ENCODE assay signal across 18 cellular contexts in genomic region chr2:180000434-180000833, GRCh38. TPM values are rescaled to one million over a fixed set of nuclear protein-coding genes. Genes with fewer than 3 reads are reported as not detected.
DNase-seq lines count a peak whose midpoint lies in the region; ATAC-seq, FAIRE-seq and TF ChIP-seq lines count a peak whose summit lies in the region.
"Had no signal": no experiment of that assay in that cellular context is flagged by ENCODE, and none has a peak within 500 bp of the region (broad histone marks: within the 10 kb centered on the region; RNA-seq: fewer than 3 reads in every experiment).

No MANE protein-coding gene starts in this region.

- H3K36me3 Mint-ChIP-seq in activated T-cell treated with anti-CD3 and anti-CD28 coated beads, Interleukin-2, amount 50 U/mL, for 72 hours (ENCODE audit: insufficient read depth in 2 of 2), result peaks cover 2 to 9% of the 10 kb centered on the region in 2 donors
- peaks cover 71% of the 10 kb centered on the region for H3K36me3 Mint-ChIP-seq in activated T-cell treated with anti-CD3 and anti-CD28 coated beads, Interleukin-2, amount 50 U/mL, for 24 hours (ENCODE audit: low read depth)
- H3K36me3 Mint-ChIP-seq: brain had no signal

- no peaks in the 10 kb centered on the region for H3K27me3 ChIP-seq in bronchial epithelial cell (ENCODE audit: control insufficient read depth, insufficient read depth, low read length)
- H3K27me3 ChIP-seq: heart right ventricle, suprapubic skin had no signal

- H3K9me3 Mint-ChIP-seq in activated T-cell treated with anti-CD3 and anti-CD28 coated beads, Interleukin-2, amount 50 U/mL, for 72 hours, result no peaks in the 10 kb centered on the region
- no peaks in the 10 kb centered on the region for H3K9me3 Mint-ChIP-seq in activated T-cell treated with anti-CD3 and anti-CD28 coated beads, Interleukin-2, amount 50 U/mL, for 24 hours
- H3K9me3 Mint-ChIP-seq in stimulated activated naive CD8-positive, alpha-beta T cell treated with anti-CD3 and anti-CD28 coated beads, Interleukin-15, amount 100 ng/mL, for 72 hours, result no peaks in the 10 kb centered on the region
- H3K9me3 Mint-ChIP-seq: brain had no signal

- H3K4me3 Mint-ChIP-seq in activated T-cell treated with anti-CD3 and anti-CD28 coated beads, Interleukin-2, amount 50 U/mL, for 72 hours, result no peak overlapping the region
- H3K4me3 Mint-ChIP-seq in activated T-cell treated with anti-CD3 and anti-CD28 coated beads, Interleukin-2, amount 50 U/mL, for 24 hours, result no peak overlapping the region
- no peak overlapping the region for H3K4me3 Mint-ChIP-seq in stimulated activated naive CD8-positive, alpha-beta T cell treated with anti-CD3 and anti-CD28 coated beads, Interleukin-15, amount 100 ng/mL, for 72 hours

- ATAC-seq in activated T-cell treated with anti-CD3 and anti-CD28 coated beads, Interleukin-2, amount 50 U/mL, for 72 hours (replicated peaks in 1 of 2), result peak; percentile 72 to 85
- peak; percentile 36 for ATAC-seq in HG03565 (IDR thresholded peaks at IDR 0.05; ENCODE audit: unreplicated experiment)
- peak; percentile 61 for ATAC-seq in stimulated activated naive CD8-positive, alpha-beta T cell treated with anti-CD3 and anti-CD28 coated beads, Interleukin-15, amount 100 ng/mL, for 72 hours
- no peak for ATAC-seq in HG03457 (IDR thresholded peaks at IDR 0.05; ENCODE audit: unreplicated experiment)
- ATAC-seq: heart right ventricle, left colon had no signal

- peaks cover 65% of the 10 kb centered on the region for H3K4me1 Mint-ChIP-seq in activated T-cell treated with anti-CD3 and anti-CD28 coated beads, Interleukin-2, amount 50 U/mL, for 72 hours (ENCODE audit: low read depth)
- H3K4me1 Mint-ChIP-seq in activated T-cell treated with anti-CD3 and anti-CD28 coated beads, Interleukin-2, amount 50 U/mL, for 24 hours (ENCODE audit: low read depth), result peaks cover 76% of the 10 kb centered on the region
- H3K4me1 Mint-ChIP-seq in stimulated activated naive CD8-positive, alpha-beta T cell treated with anti-CD3 and anti-CD28 coated beads, Interleukin-15, amount 100 ng/mL, for 72 hours, result peaks cover 55% of the 10 kb centered on the region

- H3K27ac Mint-ChIP-seq in activated T-cell treated with anti-CD3 and anti-CD28 coated beads, Interleukin-2, amount 50 U/mL, for 72 hours, result no peak overlapping the region
- no peak overlapping the region for H3K27ac Mint-ChIP-seq in activated T-cell treated with anti-CD3 and anti-CD28 coated beads, Interleukin-2, amount 50 U/mL, for 24 hours
- no peak overlapping the region for H3K27ac Mint-ChIP-seq in stimulated activated naive CD8-positive, alpha-beta T cell treated with anti-CD3 and anti-CD28 coated beads, Interleukin-15, amount 100 ng/mL, for 72 hours
- H3K27ac Mint-ChIP-seq: brain had no signal

- FAIRE-seq in bronchial epithelial cell (lab: Jason Lieb, UNC), result no peak
- FAIRE-seq: endometrium had no signal

- DNase-seq in activated T-cell treated with anti-CD3 and anti-CD28 coated beads, Interleukin-2, amount 50 U/mL, for 72 hours, result no peak
- no peak for DNase-seq in activated T-cell treated with anti-CD3 and anti-CD28 coated beads, Interleukin-2, amount 50 U/mL, for 24 hours
- peak; percentile 42 for DNase-seq in bronchial epithelial cell (ENCODE audit: low read depth)
- DNase-seq in stimulated activated naive CD8-positive, alpha-beta T cell treated with anti-CD3 and anti-CD28 coated beads, Interleukin-15, amount 100 ng/mL, for 72 hours, result no peak
- DNase-seq in dermis blood vessel endothelial cell, result no peak
- no peak for DNase-seq in NCI-H2081 (lab: John Stamatoyannopoulos, UW)
- DNase-seq: activated CD4-positive, alpha-beta T cell treated with anti-CD3 and anti-CD28 coated beads, Interleukin-2, amount 50 U/mL, for 48 hours; activated effector memory CD4-positive, alpha-beta T cell treated with anti-CD3 and anti-CD28 coated beads, Interleukin-2, amount 50 U/mL, for 16 hours; heart right ventricle; left colon; NCI-H1694 treated with DMSO at 0.1 percent for 48 hours; NCI-H748 treated with DMSO at 0.1 percent for 48 hours; stimulated activated CD4-positive, alpha-beta T cell treated with anti-CD3 and anti-CD28 coated beads, Interleukin-12 subunit alpha, Interleukin-12 subunit beta, amount 100 ng/mL, for 4 hours had no signal

- H3K36me3 ChIP-seq in bronchial epithelial cell (ENCODE audit: control insufficient read depth, insufficient read depth, low read length), result peaks cover 1% of the 10 kb centered on the region
- H3K36me3 ChIP-seq: suprapubic skin had no signal

- H3K27me3 Mint-ChIP-seq in activated T-cell treated with anti-CD3 and anti-CD28 coated beads, Interleukin-2, amount 50 U/mL, for 72 hours (ENCODE audit: low read depth), result no peaks in the 10 kb centered on the region
- H3K27me3 Mint-ChIP-seq in activated T-cell treated with anti-CD3 and anti-CD28 coated beads, Interleukin-2, amount 50 U/mL, for 24 hours, result no peaks in the 10 kb centered on the region
- H3K27me3 Mint-ChIP-seq in stimulated activated naive CD8-positive, alpha-beta T cell treated with anti-CD3 and anti-CD28 coated beads, Interleukin-15, amount 100 ng/mL, for 72 hours, result no peaks in the 10 kb centered on the region
- H3K27me3 Mint-ChIP-seq: brain had no signal

- TF ChIP-seq CTCF in bronchial epithelial cell (IDR thresholded peaks at IDR 0.05; ENCODE audit: insufficient read depth, low read length, severe bottlenecking), result no peak

- no peak overlapping the region for H3K4me3 ChIP-seq in bronchial epithelial cell (ENCODE audit: low read depth, low read length)
- H3K4me3 ChIP-seq: heart right ventricle, suprapubic skin had no signal

RNA-seq across cellular contexts. Expression of gene CWC22, which starts 6.7 kb away (rescaled TPM):
- total RNA-seq in activated T-cell treated with anti-CD3 and anti-CD28 coated beads, Interleukin-2, amount 50 U/mL, for 72 hours, result 10 to 100 TPM; 28.0 to 33.4 TPM
- total RNA-seq in bronchial epithelial cell (13.4 and 19.6 TPM in 2 replicates), dermis blood vessel endothelial cell (17.0 and 24.0 TPM in 2 replicates)
